23 cellular contexts compared by ENCODE assay signal in the genomic region with DNA sequence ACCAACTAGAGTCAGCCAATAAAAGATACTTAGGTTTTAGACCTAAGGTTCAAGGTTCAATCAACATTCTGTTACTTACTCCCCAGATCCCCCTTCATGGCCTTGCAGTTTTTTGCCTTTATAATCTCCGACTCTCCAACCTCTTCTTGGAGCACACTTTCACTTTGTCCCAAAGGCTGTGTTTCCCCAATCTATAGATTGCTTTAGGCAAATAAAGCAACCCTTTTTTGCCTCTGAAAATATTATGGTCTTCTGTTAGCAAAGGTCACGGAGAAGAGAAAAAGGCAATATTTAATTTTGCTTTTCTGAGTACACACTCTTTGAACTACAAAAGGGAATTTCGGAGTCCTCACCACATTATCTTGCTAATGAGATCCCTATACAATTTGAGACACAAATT.
DNase-seq lines count a peak whose midpoint lies in the region; ATAC-seq and TF ChIP-seq lines count a peak whose summit lies in the region.
"Had no signal": no experiment of that assay in that cellular context is flagged by ENCODE, and none has a peak within 500 bp of the region (broad histone marks: within the 10 kb centered on the region; RNA-seq: fewer than 3 reads in every experiment).

No MANE protein-coding gene starts in this region.

- no peaks in the 10 kb centered on the region for H3K27me3 ChIP-seq in ACC112 (ENCODE audit: insufficient read depth, low read length)
- H3K27me3 ChIP-seq in OCI-LY3 (ENCODE audit: low read depth, low read length) = no peaks in the 10 kb centered on the region
- H3K27me3 ChIP-seq: BE2C; BLaER1 treated with 17β-estradiol and CSF1 and Interleukin-3, amounts not matched to agents 10 nM and 100 nM had no signal

- no peaks in the 10 kb centered on the region for H3K9me3 Mint-ChIP-seq in HFFc6
- H3K9me3 Mint-ChIP-seq: CD4-positive, alpha-beta T cell; H9 had no signal

- no peak overlapping the region for H3K9ac ChIP-seq in OCI-LY3 (ENCODE audit: low read length)
- H3K9ac ChIP-seq: BLaER1 treated with 17β-estradiol and CSF1 and Interleukin-3, amounts not matched to agents 10 nM and 100 nM had no signal

- peak overlapping the region; percentile 58; the same call in 1 of the 2 replicates for H3K4me3 ChIP-seq in ACC112 (ENCODE audit: low read depth, low read length)
- H3K4me3 ChIP-seq in OCI-LY3 (ENCODE audit: low read length) = peak overlapping the region; percentile 13
- H3K4me3 ChIP-seq: BLaER1 treated with 17β-estradiol and CSF1 and Interleukin-3, amounts not matched to agents 10 nM and 100 nM; GM12878 had no signal

- H3K36me3 ChIP-seq in ACC112 (ENCODE audit: insufficient read depth, low read length) = no peaks in the 10 kb centered on the region
- H3K36me3 ChIP-seq in OCI-LY3 (replicated peaks; ENCODE audit: low read depth, low read length) = no peaks in the 10 kb centered on the region
- H3K36me3 ChIP-seq: BE2C; BLaER1 treated with 17β-estradiol and CSF1 and Interleukin-3, amounts not matched to agents 10 nM and 100 nM had no signal

- no peaks in the 10 kb centered on the region for H3K27me3 Mint-ChIP-seq in HFFc6 (ENCODE audit: insufficient read depth)
- no peaks in the 10 kb centered on the region for H3K27me3 Mint-ChIP-seq in T-helper 17 cell
- H3K27me3 Mint-ChIP-seq: CD4-positive, alpha-beta T cell; CD8-positive, alpha-beta memory T cell had no signal

- H3K36me3 Mint-ChIP-seq in HFFc6 (ENCODE audit: low read depth) (no peaks in the 10 kb centered on the region), T-helper 17 cell (ENCODE audit: low read depth) (no peaks in the 10 kb centered on the region)
- H3K36me3 Mint-ChIP-seq: CD14-positive monocyte had no signal

- TF ChIP-seq CTCF in HFFc6 (IDR thresholded peaks at IDR 0.05) = no peak
- TF ChIP-seq CTCF in OCI-LY3 (IDR thresholded peaks at IDR 0.05; ENCODE audit: low read depth, low read length) = no peak

- peaks cover 1% of the 10 kb centered on the region for H3K4me1 ChIP-seq in ACC112 (ENCODE audit: control insufficient read depth, insufficient read depth, low read length, unreplicated experiment)
- H3K4me1 ChIP-seq in OCI-LY3 (ENCODE audit: low read length) = peaks cover 31% of the 10 kb centered on the region
- H3K4me1 ChIP-seq: BE2C; BLaER1 treated with 17β-estradiol and CSF1 and Interleukin-3, amounts not matched to agents 10 nM and 100 nM had no signal

- H4K20me1 ChIP-seq in OCI-LY3 (ENCODE audit: insufficient read depth, low read length) = no peaks in the 10 kb centered on the region
- H4K20me1 ChIP-seq: BLaER1 treated with 17β-estradiol and CSF1 and Interleukin-3, amounts not matched to agents 10 nM and 100 nM had no signal

- H3K9me3 ChIP-seq in OCI-LY3 (ENCODE audit: insufficient read depth, low read length) = no peaks in the 10 kb centered on the region
- no peaks in the 10 kb centered on the region for H3K9me3 ChIP-seq in T-helper 17 cell (ENCODE audit: control insufficient read depth, low read length, poor library complexity, severe bottlenecking)
- H3K9me3 ChIP-seq: BE2C; BLaER1 treated with 17β-estradiol and CSF1 and Interleukin-3, amounts not matched to agents 10 nM and 100 nM had no signal

- H3K27ac Mint-ChIP-seq in HFFc6 (no peak overlapping the region), T-helper 17 cell (no peak overlapping the region)
- H3K27ac Mint-ChIP-seq: CD14-positive monocyte; CD4-positive, alpha-beta T cell; CD8-positive, alpha-beta memory T cell; H9 had no signal

- peak overlapping the region; percentile 49 for H3K4me2 ChIP-seq in OCI-LY3 (ENCODE audit: low read length)
- H3K4me2 ChIP-seq: BLaER1 treated with 17β-estradiol and CSF1 and Interleukin-3, amounts not matched to agents 10 nM and 100 nM had no signal

- H2AFZ ChIP-seq in ACC112 (ENCODE audit: low read length, unreplicated experiment) (peak overlapping the region; percentile 14), OCI-LY3 (ENCODE audit: low read depth, low read length) (0 out of 2 replicates have a peak overlapping the region, but pooled peaks have one; percentile 20)

- ATAC-seq in GM21381 (IDR thresholded peaks at IDR 0.05; ENCODE audit: unreplicated experiment) = no peak
- no peak for ATAC-seq in T-helper 17 cell
- ATAC-seq: HCT116 had no signal

- no peaks in the 10 kb centered on the region for H3K79me2 ChIP-seq in ACC112 (ENCODE audit: control insufficient read depth, insufficient read depth, low read length, unreplicated experiment)
- H3K79me2 ChIP-seq in OCI-LY3 (ENCODE audit: low read length) = no peaks in the 10 kb centered on the region

- DNase-seq in NCI-H146 (lab: John Stamatoyannopoulos, UW) = peak; percentile 34
- DNase-seq in NCI-H146 treated with DMSO at 0.1 percent for 48 hours (lab: John Stamatoyannopoulos, UW; ENCODE audit: unreplicated experiment) = no peak
- DNase-seq in HFFc6 = no peak
- no peak for DNase-seq in activated gamma-delta T cell treated with Interleukin-2 at 50 U/mL for 16 hours
- no peak for DNase-seq in T-helper 17 cell
- DNase-seq: ACHN; AML-193; BE2C; CD4-positive, alpha-beta T cell; CD8-positive, alpha-beta memory T cell; DMS 273 treated with DMSO at 0.1 percent for 48 hours; DMS79; EL; GDM1; H9 had no signal

- no peaks in the 10 kb centered on the region for H3K4me1 Mint-ChIP-seq in HFFc6 (ENCODE audit: low read depth)
- no peaks in the 10 kb centered on the region for H3K4me1 Mint-ChIP-seq in T-helper 17 cell
- H3K4me1 Mint-ChIP-seq: CD14-positive monocyte; CD8-positive, alpha-beta memory T cell had no signal

- H3K4me3 Mint-ChIP-seq in HFFc6 (peak overlapping the region; percentile 43; the same call in 1 of the 2 replicates), T-helper 17 cell (no peak overlapping the region)
- H3K4me3 Mint-ChIP-seq: CD14-positive monocyte; CD4-positive, alpha-beta T cell; CD8-positive, alpha-beta memory T cell; H9 had no signal

- no peak overlapping the region for H3K27ac ChIP-seq in ACC112 (ENCODE audit: low read depth, low read length)
- no peak overlapping the region for H3K27ac ChIP-seq in OCI-LY3 (ENCODE audit: low read length)
- H3K27ac ChIP-seq: 22Rv1; BLaER1 treated with 17β-estradiol and CSF1 and Interleukin-3, amounts not matched to agents 10 nM and 100 nM had no signal
